ENCODE assay signal across 22 cellular contexts in the genomic region with DNA sequence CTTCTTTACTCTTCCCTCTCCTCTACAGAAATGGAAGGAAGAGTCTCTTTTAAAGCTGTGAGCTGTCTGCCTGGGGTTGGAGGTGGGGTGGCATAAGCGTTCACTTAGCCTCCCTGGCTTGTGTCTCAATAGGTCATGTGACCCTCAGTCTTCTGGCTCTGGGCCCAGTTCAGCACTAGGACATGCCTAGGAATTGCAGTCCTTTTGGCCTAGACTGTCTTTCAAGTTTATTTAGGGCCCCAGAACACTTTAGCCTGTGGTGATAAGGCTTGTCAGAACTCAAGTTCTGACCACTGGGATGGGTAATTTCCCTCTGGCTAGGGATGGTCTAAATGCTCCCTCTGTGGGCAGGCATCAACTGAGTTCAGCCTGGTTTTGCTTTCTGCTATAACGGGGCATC. TPM values are rescaled to one million over a fixed set of nuclear protein-coding genes. Genes with fewer than 3 reads are reported as not detected.
DNase-seq lines count a peak whose midpoint lies in the region; ATAC-seq, FAIRE-seq and TF ChIP-seq lines count a peak whose summit lies in the region.
"Had no signal": no experiment of that assay in that cellular context is flagged by ENCODE, and none has a peak within 500 bp of the region (broad histone marks: within the 10 kb centered on the region; RNA-seq: fewer than 3 reads in every experiment).

No MANE protein-coding gene starts in this region.

- no peaks in the 10 kb centered on the region for H3K36me3 ChIP-seq in small intestine (ENCODE audit: control insufficient read depth in 2 of 2, insufficient read depth in 2 of 2, low read length in 2 of 2)
- H3K36me3 ChIP-seq: neural progenitor cell, SJCRH30 had no signal

- H3K27ac ChIP-seq in small intestine (ENCODE audit: low read depth in 1 of 2, low read length in 1 of 2): no peak overlapping the region
- H3K27ac ChIP-seq: neural progenitor cell, SJCRH30 had no signal

- ATAC-seq in left lobe of liver: peak; percentile 64
- no peak for ATAC-seq in HG02852 (IDR thresholded peaks at IDR 0.05; ENCODE audit: unreplicated experiment)
- ATAC-seq: stimulated activated naive CD8-positive, alpha-beta T cell treated with anti-CD3 and anti-CD28 coated beads, Interleukin-15, amount 100 ng/mL, for 72 hours had no signal

- DNase-seq in AML-193 (lab: John Stamatoyannopoulos, UW) (peak; percentile 3 to 7), LHCN-M2 (ENCODE audit: low read depth) (peak; percentile 55), fibroblast of mammary gland (ENCODE audit: low read depth) (peak; percentile 67), left lobe of liver (ENCODE audit: low spot score) (peak; percentile 49), nephron progenitor cell (no peak), NCI-H526 (lab: John Stamatoyannopoulos, UW) (no peak), small intestine (no peak)
- DNase-seq: activated CD4-positive, alpha-beta T cell treated with anti-CD3 and anti-CD28 coated beads for 4 hours; activated CD8-positive, alpha-beta memory T cell treated with anti-CD3 and anti-CD28 coated beads, Interleukin-2, amount 50 U/mL, for 4 hours; activated gamma-delta T cell; CD4-positive, alpha-beta T cell; cerebellar nuclear complex; DMS53; endodermal cell; HCEC 1CT; NCI-H1436 treated with DMSO at 0.1 percent for 48 hours; NCI-H446 treated with DMSO at 0.1 percent for 48 hours; SJCRH30; stimulated activated naive CD8-positive, alpha-beta T cell treated with anti-CD3 and anti-CD28 coated beads, Interleukin-15, amount 100 ng/mL, for 72 hours had no signal

- H3K9me3 ChIP-seq in small intestine (ENCODE audit: control insufficient read depth, low read depth): no peaks in the 10 kb centered on the region
- H3K9me3 ChIP-seq: SJCRH30 had no signal

- no peak overlapping the region for H3K4me3 Mint-ChIP-seq in nephron progenitor cell
- H3K4me3 Mint-ChIP-seq: CD4-positive, alpha-beta T cell; endodermal cell; mesothelial cell of epicardium; neural progenitor cell; stimulated activated naive CD8-positive, alpha-beta T cell treated with anti-CD3 and anti-CD28 coated beads, Interleukin-15, amount 100 ng/mL, for 72 hours had no signal

- H3K4me1 ChIP-seq in small intestine (ENCODE audit: control insufficient read depth in 2 of 2, insufficient read depth in 1 of 2, low read depth in 1 of 2, low read length in 1 of 2): no peaks in the 10 kb centered on the region
- H3K4me1 ChIP-seq: neural progenitor cell, SJCRH30 had no signal

- peaks cover 56% of the 10 kb centered on the region for H3K9me3 Mint-ChIP-seq in nephron progenitor cell
- H3K9me3 Mint-ChIP-seq: CD4-positive, alpha-beta T cell; neural progenitor cell; stimulated activated naive CD8-positive, alpha-beta T cell treated with anti-CD3 and anti-CD28 coated beads, Interleukin-15, amount 100 ng/mL, for 72 hours had no signal

- H3K27me3 Mint-ChIP-seq in nephron progenitor cell (ENCODE audit: low read depth, poor library complexity): no peaks in the 10 kb centered on the region
- H3K27me3 Mint-ChIP-seq: CD4-positive, alpha-beta T cell; stimulated activated naive CD8-positive, alpha-beta T cell treated with anti-CD3 and anti-CD28 coated beads, Interleukin-15, amount 100 ng/mL, for 72 hours had no signal

- WGBS in small intestine, 3 donors: 39 to 88% (median 60%) methylated on average over 1 to 2 of the region's 2 CpGs

- peaks cover 76% of the 10 kb centered on the region for H3K36me3 Mint-ChIP-seq in nephron progenitor cell (ENCODE audit: low read depth)

- TF ChIP-seq CTCF in fibroblast of mammary gland (conservative IDR thresholded peaks at IDR 0.05; ENCODE audit: control insufficient read depth, insufficient read depth, low read depth, low read length): no peak
- TF ChIP-seq CTCF in nephron progenitor cell (IDR thresholded peaks at IDR 0.05): no peak

- H3K27ac Mint-ChIP-seq in nephron progenitor cell: no peak overlapping the region
- H3K27ac Mint-ChIP-seq: CD4-positive, alpha-beta T cell; endodermal cell; mesothelial cell of epicardium; neural progenitor cell; stimulated activated naive CD8-positive, alpha-beta T cell treated with anti-CD3 and anti-CD28 coated beads, Interleukin-15, amount 100 ng/mL, for 72 hours had no signal

- H3K4me1 Mint-ChIP-seq in nephron progenitor cell: no peaks in the 10 kb centered on the region
- H3K4me1 Mint-ChIP-seq: mesothelial cell of epicardium; neural progenitor cell; stimulated activated naive CD8-positive, alpha-beta T cell treated with anti-CD3 and anti-CD28 coated beads, Interleukin-15, amount 100 ng/mL, for 72 hours had no signal

- H3K4me3 ChIP-seq in fibroblast of mammary gland (ENCODE audit: control insufficient read depth, low read depth, low read length) (no peak overlapping the region), small intestine (ENCODE audit: low read depth in 1 of 2, low read length in 2 of 2) (no peak overlapping the region)
- H3K4me3 ChIP-seq: neural progenitor cell, SJCRH30 had no signal

- FAIRE-seq in small intestine (lab: Jason Lieb, UNC): no peak

- no peaks in the 10 kb centered on the region for H3K27me3 ChIP-seq in small intestine (ENCODE audit: control insufficient read depth in 2 of 2, insufficient read depth in 2 of 2, low read length in 2 of 2)
- H3K27me3 ChIP-seq: neural progenitor cell, SJCRH30 had no signal

RNA-seq across cellular contexts. Expression of a gene that starts 34.3 kb away (rescaled TPM):
- total RNA-seq in LHCN-M2 (2014; rRNA removed) (0.92 and 1.2 TPM in 2 replicates), left lobe of liver (4.3 TPM)
- polyA plus RNA-seq in LHCN-M2 (2012): 3.8 TPM
- 1 to 10 TPM; 1.4 to 3.7 (median 3.1) TPM for polyA plus RNA-seq in small intestine

RNA-seq across cellular contexts. Expression of a gene that starts 42.9 kb away (rescaled TPM):
- total RNA-seq in LHCN-M2 (2014; rRNA removed): 65.1 and 71.9 TPM in 2 replicates
- polyA plus RNA-seq in LHCN-M2 (2012): 47.9 TPM
- 22.9 TPM for total RNA-seq in left lobe of liver
- 10 to 100 TPM; 60.2 to 72.4 (median 71.5) TPM for polyA plus RNA-seq in small intestine

RNA-seq across cellular contexts. Expression of a gene that starts 43.2 kb away (rescaled TPM):
- total RNA-seq in LHCN-M2 (2014; rRNA removed): 52.1 and 62.6 TPM in 2 replicates
- 34.3 TPM for polyA plus RNA-seq in LHCN-M2 (2012)
- 8.2 TPM for total RNA-seq in left lobe of liver
- 10 to 100 TPM; 15.9 to 34.6 (median 32.7) TPM for polyA plus RNA-seq in small intestine

Comparison
In these comparisons a context has a peak if more than half of its experiments do, and no peak if none do; other contexts are left out.
1. DNase-seq: peak in AML-193 (2 of 2), LHCN-M2 (single experiment), fibroblast of mammary gland (single experiment) and left lobe of liver (single experiment); none in nephron progenitor cell (single experiment), NCI-H526 (0 of 2) and small intestine (single experiment).